In genomic region chr12:124279315-124279714, GRCh38 we compare ENCODE assay signal across 1 cellular context.
A peak's percentile ranks its signal among the peaks of the same experiment; 100 is the strongest.
TF ChIP-seq lines count a peak whose summit lies in the region.

No MANE protein-coding gene starts in this region.

TF ChIP-seq in HepG2, 621 proteins besides CTCF, POLR2A, EP300 and RAD21 (continued from another document):
- TF ChIP-seq NCOA1 (CRISPR knock-in tag; IDR thresholded peaks at IDR 0.05) (no peak), SRSF1 (optimal IDR thresholded peaks at IDR 0.05; ENCODE audit: low read depth, low read length) (peak; percentile 36)
